In the genomic region with DNA sequence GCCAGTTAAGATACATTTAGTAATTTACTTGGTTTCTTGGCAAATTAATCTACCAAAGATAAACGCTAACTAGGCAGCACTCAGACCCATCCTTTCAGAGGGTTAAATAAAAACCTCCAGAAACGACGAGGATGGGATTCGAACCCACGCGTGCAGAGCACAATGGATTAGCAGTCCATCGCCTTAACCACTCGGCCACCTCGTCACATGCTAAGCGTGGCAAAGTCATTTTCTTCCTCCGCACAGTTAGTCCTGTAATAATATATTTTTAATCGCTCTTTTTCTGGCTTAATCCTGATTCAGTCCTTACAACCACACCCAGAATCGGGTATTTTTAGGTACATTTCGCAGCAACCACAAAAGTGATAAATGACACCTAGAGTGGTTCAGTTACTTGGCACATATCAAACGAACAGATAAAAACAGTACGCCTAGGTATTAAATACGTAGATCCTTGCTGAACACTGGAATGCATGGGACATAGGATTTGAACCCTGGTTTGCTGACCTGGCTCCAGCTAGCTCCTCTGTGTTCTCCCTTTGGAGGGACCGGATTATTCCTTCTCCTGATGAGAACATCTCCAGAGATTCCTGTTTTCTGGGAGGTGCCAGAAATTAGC, we compare ENCODE assay signal across 8 cellular contexts.
DNase-seq lines count a peak whose midpoint lies in the region; ATAC-seq and TF ChIP-seq lines count a peak whose summit lies in the region.

No MANE protein-coding gene starts in this region.

- H3K36me3 ChIP-seq in A673 (ENCODE audit: insufficient read depth, low read length, poor library complexity, severe bottlenecking) (no peaks in the 10 kb centered on the region), GM23338 (ENCODE audit: insufficient read depth) (no peaks in the 10 kb centered on the region), neural progenitor cell (no peaks in the 10 kb centered on the region)

- H3K9me3 ChIP-seq in A673 (ENCODE audit: low read depth, low read length, poor library complexity, severe bottlenecking) (no peaks in the 10 kb centered on the region), neural progenitor cell (ENCODE audit: low read depth) (no peaks in the 10 kb centered on the region)

- no peaks in the 10 kb centered on the region for H3K36me3 Mint-ChIP-seq in GM23338 (ENCODE audit: low read depth)
- no peaks in the 10 kb centered on the region for H3K36me3 Mint-ChIP-seq in neural progenitor cell

- H3K9me3 Mint-ChIP-seq in GM23338 = peaks cover 4% of the 10 kb centered on the region; the same call in 1 of the 3 replicates
- H3K9me3 Mint-ChIP-seq in neural progenitor cell = peaks cover 10% of the 10 kb centered on the region

- H2AFZ ChIP-seq in GM23338 (peak overlapping the region; percentile 93), neural progenitor cell (replicated peaks) (peak overlapping the region; percentile 86)

- H3K4me1 Mint-ChIP-seq in GM23338 (no peaks in the 10 kb centered on the region), neural progenitor cell (peaks cover 3% of the 10 kb centered on the region)

- H3K79me2 ChIP-seq in GM23338 (replicated peaks; ENCODE audit: insufficient read depth) (no peaks in the 10 kb centered on the region), neural progenitor cell (ENCODE audit: low read depth) (no peaks in the 10 kb centered on the region)

- peak; percentile 82 for DNase-seq in A673 (ENCODE audit: low spot score)
- DNase-seq in GM23338 (ENCODE audit: low spot score) = peak; percentile 69
- DNase-seq in NCI-H82 treated with DMSO at 0.1 percent for 48 hours (lab: John Stamatoyannopoulos, UW; ENCODE audit: unreplicated experiment) = peak; percentile 77
- DNase-seq in cerebellar cortex (ENCODE audit: low spot score) = peak; percentile 80
- DNase-seq in neural progenitor cell (ENCODE audit: low spot score) = peak; percentile 66
- no peak for DNase-seq in T-helper 9 cell

- H3K27me3 Mint-ChIP-seq in GM23338 (ENCODE audit: insufficient read depth, low read depth, poor library complexity) (peaks cover 13% of the 10 kb centered on the region), neural progenitor cell (ENCODE audit: insufficient read depth, low read depth) (peaks cover 7% of the 10 kb centered on the region)

- no peaks in the 10 kb centered on the region for H3K9me2 ChIP-seq in GM23338 (ENCODE audit: insufficient read depth)

- ATAC-seq in GM23338 (peak; percentile 92), GM18861 (IDR thresholded peaks at IDR 0.05; ENCODE audit: unreplicated experiment) (no peak), GM21786 (IDR thresholded peaks at IDR 0.05; ENCODE audit: unreplicated experiment) (no peak)

- CTCF ChIA-PET in A673 (lab: Charles Lee) = no interaction called here

- H3K27me3 ChIP-seq in A673 (replicated peaks; ENCODE audit: insufficient read depth, low read depth, low read length, poor library complexity) = no peaks in the 10 kb centered on the region
- no peaks in the 10 kb centered on the region for H3K27me3 ChIP-seq in GM23338 (ENCODE audit: insufficient read depth)
- peaks cover 36% of the 10 kb centered on the region for H3K27me3 ChIP-seq in neural progenitor cell

- H3K27ac ChIP-seq in A673 (ENCODE audit: low read depth, low read length, poor library complexity, severe bottlenecking) (no peak overlapping the region), GM23338 (ENCODE audit: low read depth) (no peak overlapping the region), neural progenitor cell (no peak overlapping the region)

- H3F3A ChIP-seq in GM23338 (replicated peaks; ENCODE audit: low read depth) (no peaks in the 10 kb centered on the region), neural progenitor cell (ENCODE audit: low read depth) (no peaks in the 10 kb centered on the region)

- H3K4me3 ChIP-seq in A673 (ENCODE audit: low read depth, low read length, poor library complexity, severe bottlenecking) (peak overlapping the region; percentile 49), GM23338 (peak overlapping the region; percentile 79), neural progenitor cell (peak overlapping the region; percentile 60)

- H3K4me3 Mint-ChIP-seq in GM23338 (peak overlapping the region; percentile 81), neural progenitor cell (peak overlapping the region; percentile 86)

- H3K4me2 ChIP-seq in GM23338 (peak overlapping the region; percentile 81), neural progenitor cell (peak overlapping the region; percentile 76)

- no TSS peak for BruUV-seq in A673 (replicated peaks; lab: Mats Ljungman, UMichigan)

- peaks cover 3% of the 10 kb centered on the region for H3K4me1 ChIP-seq in A673 (ENCODE audit: insufficient read depth, low read length, poor library complexity, severe bottlenecking)
- no peaks in the 10 kb centered on the region for H3K4me1 ChIP-seq in GM23338 (ENCODE audit: insufficient read depth)
- H3K4me1 ChIP-seq in neural progenitor cell = no peaks in the 10 kb centered on the region

- TF ChIP-seq CTCF in A673 (conservative IDR thresholded peaks at IDR 0.05; ENCODE audit: low read depth, low read length) = no peak
- no peak for TF ChIP-seq CTCF in GM23338 (conservative IDR thresholded peaks at IDR 0.05; ENCODE audit: low read depth in 2 of 2)
- no peak for TF ChIP-seq CTCF in neural progenitor cell (IDR thresholded peaks at IDR 0.05)

- no peak overlapping the region for H3K9ac ChIP-seq in neural progenitor cell

- no peak overlapping the region for H3K27ac Mint-ChIP-seq in GM23338
- H3K27ac Mint-ChIP-seq in neural progenitor cell = no peak overlapping the region

- intact Hi-C loops in A673 (cut with micrococcal nuclease; ENCODE audit: unreplicated experiment) = no loop called here

- POLR2A ChIA-PET in A673 (lab: Charles Lee; ENCODE audit: low non-redundant PET) = no interaction called here

- H4K20me1 ChIP-seq in GM23338 (replicated peaks; ENCODE audit: insufficient read depth) (no peaks in the 10 kb centered on the region), neural progenitor cell (ENCODE audit: low read depth) (no peaks in the 10 kb centered on the region)

TF ChIP-seq in GM23338, 12 proteins besides CTCF, POLR2A, EP300 and RAD21:
- TF ChIP-seq, protein P1, sequence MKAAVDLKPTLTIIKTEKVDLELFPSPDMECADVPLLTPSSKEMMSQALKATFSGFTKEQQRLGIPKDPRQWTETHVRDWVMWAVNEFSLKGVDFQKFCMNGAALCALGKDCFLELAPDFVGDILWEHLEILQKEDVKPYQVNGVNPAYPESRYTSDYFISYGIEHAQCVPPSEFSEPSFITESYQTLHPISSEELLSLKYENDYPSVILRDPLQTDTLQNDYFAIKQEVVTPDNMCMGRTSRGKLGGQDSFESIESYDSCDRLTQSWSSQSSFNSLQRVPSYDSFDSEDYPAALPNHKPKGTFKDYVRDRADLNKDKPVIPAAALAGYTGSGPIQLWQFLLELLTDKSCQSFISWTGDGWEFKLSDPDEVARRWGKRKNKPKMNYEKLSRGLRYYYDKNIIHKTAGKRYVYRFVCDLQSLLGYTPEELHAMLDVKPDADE (IDR thresholded peaks at IDR 0.05) = no peak; the same call in 1 of the 2 replicates
- TF ChIP-seq CREB1 (CRISPR knock-in tag; IDR thresholded peaks at IDR 0.05; ENCODE audit: low read depth) = peak; percentile 68; the same call in 1 of the 2 replicates
- TF ChIP-seq EZH2 (IDR thresholded peaks at IDR 0.05; ENCODE audit: low read depth, unreplicated experiment) = no peak
